1 cellular context compared by ENCODE assay signal in the genomic region with DNA sequence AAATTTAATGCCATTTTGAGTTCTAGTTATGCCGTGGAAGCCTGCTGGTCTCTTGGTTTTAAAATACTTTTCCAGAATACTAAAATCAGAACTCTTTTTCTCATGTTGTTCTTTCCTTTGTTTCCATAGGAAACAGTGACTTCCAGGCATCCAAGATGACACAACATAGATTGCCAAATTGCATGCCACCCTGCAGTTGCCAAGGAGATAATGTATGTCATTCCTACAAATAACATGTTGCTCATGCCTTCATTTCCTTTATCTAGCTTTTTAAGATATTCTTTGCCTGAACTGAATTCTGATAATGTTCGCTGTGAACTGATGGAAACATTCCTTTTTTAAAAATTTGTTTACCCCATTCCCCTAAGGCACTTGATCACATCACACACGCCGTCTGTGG.
A peak's percentile ranks its signal among the peaks of the same experiment; 100 is the strongest.
TF ChIP-seq lines count a peak whose summit lies in the region.

No MANE protein-coding gene starts in this region.

TF ChIP-seq in endothelial cell of umbilical vein, 7 proteins besides CTCF, POLR2A, EP300 and RAD21:
- TF ChIP-seq FOS (IDR thresholded peaks at IDR 0.05; ENCODE audit: borderline replicate concordance, insufficient read depth, low read length) = no peak
- TF ChIP-seq, protein P1, sequence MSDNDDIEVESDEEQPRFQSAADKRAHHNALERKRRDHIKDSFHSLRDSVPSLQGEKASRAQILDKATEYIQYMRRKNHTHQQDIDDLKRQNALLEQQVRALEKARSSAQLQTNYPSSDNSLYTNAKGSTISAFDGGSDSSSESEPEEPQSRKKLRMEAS (IDR thresholded peaks at IDR 0.05; ENCODE audit: insufficient read depth, insufficient read length) = no peak
- no peak for TF ChIP-seq EZH2 (IDR thresholded peaks at IDR 0.05; ENCODE audit: borderline replicate concordance, low read depth, low read length, severe bottlenecking)
- TF ChIP-seq JUN (IDR thresholded peaks at IDR 0.05; ENCODE audit: borderline replicate concordance, insufficient read depth, insufficient read length, low read depth) = peak; percentile 52
- TF ChIP-seq GATA2 (IDR thresholded peaks at IDR 0.05; ENCODE audit: insufficient read depth, insufficient read length, low read depth, low read length) = no peak
- no peak for TF ChIP-seq MYC (IDR thresholded peaks at IDR 0.05; ENCODE audit: low read depth, low read length)
